Comparison of ENCODE assay signal across 25 cellular contexts in the genomic region with DNA sequence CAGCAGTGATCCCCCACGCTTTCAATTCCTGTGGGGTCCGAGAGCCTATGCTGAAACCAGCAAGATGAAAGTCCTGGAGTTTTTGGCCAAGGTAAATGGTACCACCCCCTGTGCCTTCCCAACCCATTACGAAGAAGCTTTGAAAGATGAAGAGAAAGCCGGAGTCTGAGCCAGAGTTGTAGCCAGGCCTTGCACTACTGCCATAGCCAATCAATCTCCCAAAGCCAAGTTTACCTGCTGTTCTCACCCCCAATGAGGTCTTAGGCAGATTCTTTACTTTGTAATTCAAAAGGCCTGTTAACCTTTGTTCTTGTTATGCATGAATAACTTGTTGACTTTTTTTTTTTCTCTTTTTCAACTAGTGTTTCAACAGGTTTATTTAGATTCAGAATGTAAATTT. TPM values are rescaled to one million over a fixed set of nuclear protein-coding genes. Genes with fewer than 3 reads are reported as not detected.
DNase-seq lines count a peak whose midpoint lies in the region; ATAC-seq and TF ChIP-seq lines count a peak whose summit lies in the region.
"Had no signal": no experiment of that assay in that cellular context is flagged by ENCODE, and none has a peak within 500 bp of the region (broad histone marks: within the 10 kb centered on the region; RNA-seq: fewer than 3 reads in every experiment).

No MANE protein-coding gene starts in this region.

- H2AFZ ChIP-seq in GM23338 (no peak overlapping the region), HCT116 (ENCODE audit: low read depth, low read length, poor library complexity, severe bottlenecking) (no peak overlapping the region)

- peaks cover 5% of the 10 kb centered on the region; the same call in 2 of the 3 replicates for H3K36me3 Mint-ChIP-seq in GM23338 (ENCODE audit: low read depth)
- 0 out of 2 replicates have a peak, but pooled peaks cover 2% of the 10 kb centered on the region for H3K36me3 Mint-ChIP-seq in WTC11
- no peaks in the 10 kb centered on the region for H3K36me3 Mint-ChIP-seq in HFFc6 (ENCODE audit: low read depth)
- H3K36me3 Mint-ChIP-seq: CD4-positive, alpha-beta memory T cell had no signal

- H3K9me3 Mint-ChIP-seq in GM23338: peaks cover 3% of the 10 kb centered on the region; the same call in 1 of the 3 replicates
- H3K9me3 Mint-ChIP-seq in WTC11: no peaks in the 10 kb centered on the region
- no peaks in the 10 kb centered on the region for H3K9me3 Mint-ChIP-seq in HFFc6
- H3K9me3 Mint-ChIP-seq: CD4-positive, alpha-beta memory T cell had no signal

- no peak for TF ChIP-seq POLR2A in HCT116 (IDR thresholded peaks at IDR 0.05; ENCODE audit: borderline replicate concordance, extremely low read depth, insufficient read depth, insufficient read length)

- no peak overlapping the region for H3K9ac ChIP-seq in HCT116 (ENCODE audit: low read length)

- H3K4me3 ChIP-seq in GM23338 (no peak overlapping the region), HCT116 (replicated peaks in 1 of 2; ENCODE audit: low read depth in 1 of 2, low read length in 2 of 2) (no peak overlapping the region)
- H3K4me3 ChIP-seq: A549, MG63, Peyer's patch, SK-N-MC had no signal

- no peak overlapping the region for H3K27ac Mint-ChIP-seq in GM23338
- 0 out of 2 replicates have a peak overlapping the region, but pooled peaks have one; percentile 65 for H3K27ac Mint-ChIP-seq in WTC11
- no peak overlapping the region for H3K27ac Mint-ChIP-seq in HFFc6
- H3K27ac Mint-ChIP-seq: CD4-positive, alpha-beta memory T cell; T-helper 17 cell had no signal

- H3K27me3 ChIP-seq in GM23338 (ENCODE audit: insufficient read depth): no peaks in the 10 kb centered on the region
- H3K27me3 ChIP-seq in HCT116 (ENCODE audit: insufficient read depth, low read length): no peaks in the 10 kb centered on the region
- H3K27me3 ChIP-seq: MG63, Peyer's patch had no signal

- H3K9me2 ChIP-seq in GM23338 (ENCODE audit: insufficient read depth): no peaks in the 10 kb centered on the region
- H3K9me2 ChIP-seq in HCT116 (ENCODE audit: insufficient read depth): no peaks in the 10 kb centered on the region

- H3K4me3 Mint-ChIP-seq in GM23338 (no peak overlapping the region), WTC11 (no peak overlapping the region), HFFc6 (no peak overlapping the region)
- H3K4me3 Mint-ChIP-seq: CD4-positive, alpha-beta memory T cell; T-helper 17 cell had no signal

- TF ChIP-seq CTCF in GM23338 (conservative IDR thresholded peaks at IDR 0.05; ENCODE audit: low read depth in 2 of 2) (no peak), HCT116 (IDR thresholded peaks at IDR 0.05 in 2 of 3, conservative IDR thresholded peaks at IDR 0.05 in 1 of 3; ENCODE audit: borderline replicate concordance in 1 of 3, insufficient read depth in 1 of 3, low read depth in 2 of 3, low read length in 2 of 3) (no peak), WTC11 (IDR thresholded peaks at IDR 0.05) (no peak), HFFc6 (IDR thresholded peaks at IDR 0.05) (no peak)

- H3K4me1 ChIP-seq in GM23338 (ENCODE audit: insufficient read depth) (no peaks in the 10 kb centered on the region), HCT116 (ENCODE audit: control insufficient read depth in 1 of 2, insufficient read depth in 2 of 2, low read length in 2 of 2) (peaks cover 0 to 8% of the 10 kb centered on the region in 2 experiments; a peak in 2 of 4 replicates)
- H3K4me1 ChIP-seq: A549, Peyer's patch had no signal

- no peaks in the 10 kb centered on the region for H3K36me3 ChIP-seq in GM23338 (ENCODE audit: insufficient read depth)
- peaks cover 0 to 3% of the 10 kb centered on the region in 2 experiments; a peak in 2 of 4 replicates for H3K36me3 ChIP-seq in HCT116 (ENCODE audit: control insufficient read depth in 1 of 2, insufficient read depth in 2 of 2, low read length in 2 of 2)
- H3K36me3 ChIP-seq: MG63, Peyer's patch had no signal

- no peaks in the 10 kb centered on the region for H3K79me2 ChIP-seq in GM23338 (replicated peaks; ENCODE audit: insufficient read depth)
- H3K79me2 ChIP-seq in HCT116 (ENCODE audit: insufficient read depth, low read length): peaks cover 44% of the 10 kb centered on the region

- BruUV-seq in HCT116 (replicated peaks; lab: Mats Ljungman, UMichigan): TSS peak; percentile 14

- RAD21 ChIA-PET in HCT116 (lab: Charles Lee; ENCODE audit: low non-redundant PET in 1 of 2, low total read pairs in 2 of 2, uncharacterized antibody in 2 of 2, unreplicated experiment in 2 of 2): no interaction called here

- peak; percentile 92 for ATAC-seq in GM23338
- ATAC-seq in HCT116: no peak
- peak; percentile 91 for ATAC-seq in WTC11
- ATAC-seq: A549, T-helper 17 cell had no signal

- POLR2A ChIA-PET in HCT116 (lab: Charles Lee): no interaction called here
- POLR2A ChIA-PET in WTC11 (lab: Charles Lee): no interaction called here

- H3K4me1 Mint-ChIP-seq in GM23338 (peaks cover 5% of the 10 kb centered on the region; the same call in 2 of the 3 replicates), WTC11 (peaks cover 24% of the 10 kb centered on the region), HFFc6 (ENCODE audit: low read depth) (no peaks in the 10 kb centered on the region)
- H3K4me1 Mint-ChIP-seq: CD4-positive, alpha-beta memory T cell; T-helper 17 cell had no signal

- TF ChIP-seq RAD21 in HCT116 (IDR thresholded peaks at IDR 0.05; ENCODE audit: low read depth): no peak

- intact Hi-C loops in HCT116 (cut with micrococcal nuclease): no loop called here

- H3K4me2 ChIP-seq in GM23338 (no peak overlapping the region; the same call in 1 of the 2 replicates), HCT116 (ENCODE audit: low read length) (no peak overlapping the region)
- H3K4me2 ChIP-seq: A549 had no signal

- no peaks in the 10 kb centered on the region for H3F3A ChIP-seq in GM23338 (replicated peaks; ENCODE audit: low read depth)

- H4K20me1 ChIP-seq in GM23338 (replicated peaks; ENCODE audit: insufficient read depth): no peaks in the 10 kb centered on the region
- H4K20me1 ChIP-seq in HCT116 (ENCODE audit: insufficient read depth): no peaks in the 10 kb centered on the region

- no peaks in the 10 kb centered on the region for H3K9me3 ChIP-seq in HCT116 (ENCODE audit: control insufficient read depth in 1 of 2, insufficient read depth in 1 of 2, low read depth in 1 of 2, low read length in 2 of 2)
- H3K9me3 ChIP-seq: A549, MG63, Peyer's patch had no signal

- CTCF ChIA-PET in HCT116 (lab: Charles Lee) (no interaction called here), WTC11 (lab: Charles Lee) (no interaction called here)

- H3K27me3 Mint-ChIP-seq in GM23338 (ENCODE audit: insufficient read depth, low read depth, poor library complexity): peaks cover 1% of the 10 kb centered on the region
- peaks cover 26% of the 10 kb centered on the region for H3K27me3 Mint-ChIP-seq in WTC11 (ENCODE audit: low read depth)
- H3K27me3 Mint-ChIP-seq in HFFc6 (ENCODE audit: insufficient read depth): peaks cover 2% of the 10 kb centered on the region
- H3K27me3 Mint-ChIP-seq: CD4-positive, alpha-beta memory T cell; T-helper 17 cell had no signal

- DNase-seq in GM23338 (ENCODE audit: low spot score) (peak; percentile 68), HCT116 (ENCODE audit: low read depth, low spot score) (no peak), WTC11 (ENCODE audit: low spot score) (peak; percentile 11), iPS-NIHi11 (ENCODE audit: low spot score) (peak; percentile 31), NCI-H1105 treated with DMSO at 0.1 percent for 48 hours (lab: John Stamatoyannopoulos, UW) (no peak), HFFc6 (no peak), SKM-1 treated with dmso at 0.1 percent for 144 hours (lab: John Stamatoyannopoulos, UW; ENCODE audit: unreplicated experiment) (no peak)
- DNase-seq in stimulated activated CD4-positive, alpha-beta T cell treated with anti-CD3 and anti-CD28 coated beads, Interleukin-12 subunit alpha, Interleukin-12 subunit beta, amount 100 ng/mL, for 4 hours: no peak
- DNase-seq: C1 segment of cervical spinal cord; CD4-positive, alpha-beta memory T cell; COR-L47; DMS79 treated with DMSO at 0.1 percent for 48 hours; KBM-7; MG63; NCI-H2029; NCI-H446 treated with DMSO at 0.1 percent for 48 hours; NCI-H69; Peyer's patch; SIG-M5; T-helper 17 cell had no signal

- H3K27ac ChIP-seq in GM23338 (ENCODE audit: low read depth) (peak overlapping the region; percentile 64), HCT116 (ENCODE audit: low read depth, low read length) (no peak overlapping the region)
- H3K27ac ChIP-seq: A549, HL-60, Peyer's patch, SK-N-MC had no signal

TF ChIP-seq in GM23338, 12 proteins besides CTCF, POLR2A, EP300 and RAD21 (continues in another document):
- TF ChIP-seq ZNF331 (CRISPR knock-in tag; IDR thresholded peaks at IDR 0.05; ENCODE audit: low read depth): no peak

TF ChIP-seq in WTC11, 78 proteins besides CTCF, POLR2A, EP300 and RAD21:
- TF ChIP-seq ZNF423 (CRISPR knock-in tag; IDR thresholded peaks at IDR 0.05) (no peak), FOXJ3 (CRISPR knock-in tag; IDR thresholded peaks at IDR 0.05; ENCODE audit: borderline replicate concordance) (no peak)

RNA-seq across cellular contexts. Expression of a gene that starts 4.0 kb away (rescaled TPM):
- not detected in 2 replicates for total RNA-seq in GM23338 (2014; rRNA removed; shearing (Covaris generic))
- 0.24 TPM in 1 of 2 replicates, not detected in the other for polyA plus RNA-seq in GM23338 (2016; fragmentation: Nextera tagmentation; extraction: Ambion mirVana)
- 138 TPM for total RNA-seq in HCT116 (2021; ENCODE audit: unreplicated experiment)
- polyA plus RNA-seq in HCT116 (2012): 39.9 and 62.8 TPM in 2 replicates
- 0.21 to 0.35 TPM (median 0.23 TPM) in 3 replicates for total RNA-seq in WTC11 (2021)
- total RNA-seq in HFFc6 (2021; fragmentation: NEBNext Ultra II Directional; extraction: Animal tissue kit (Norgen Biotek cat#: 25700)): not detected
- total RNA-seq: CD4-positive, alpha-beta memory T cell; LHCN-M2; OCI-LY7; Peyer's patch; T-helper 17 cell had no signal
- polyA plus RNA-seq: CD4-positive, alpha-beta memory T cell had no signal

RNA-seq across cellular contexts. Expression of a gene that starts 11.1 kb away (rescaled TPM):
- total RNA-seq in GM23338 (2014; rRNA removed; shearing (Covaris generic)): not detected in 2 replicates
- polyA plus RNA-seq in GM23338 (2016; fragmentation: Nextera tagmentation; extraction: Ambion mirVana): 0.19 TPM in 1 of 2 replicates, not detected in the other
- total RNA-seq in HCT116 (2021; ENCODE audit: unreplicated experiment) (not detected), WTC11 (2021) (0.11 TPM in 1 of 3 replicates, not detected in the others)
- 0.09 TPM in 1 of 2 replicates, not detected in the other for polyA plus RNA-seq in HCT116 (2012)
- total RNA-seq in HFFc6 (2021; fragmentation: NEBNext Ultra II Directional; extraction: Animal tissue kit (Norgen Biotek cat#: 25700)): not detected
- total RNA-seq: CD4-positive, alpha-beta memory T cell; LHCN-M2; OCI-LY7; Peyer's patch; T-helper 17 cell had no signal
- polyA plus RNA-seq: A549; CD4-positive, alpha-beta memory T cell had no signal

RNA-seq across cellular contexts. Expression of a gene that starts 22.4 kb away (rescaled TPM):
- not detected in 2 replicates for total RNA-seq in GM23338 (2014; rRNA removed; shearing (Covaris generic))
- not detected in 2 replicates for polyA plus RNA-seq in GM23338 (2016; fragmentation: Nextera tagmentation; extraction: Ambion mirVana)
- total RNA-seq in HCT116 (2021; ENCODE audit: unreplicated experiment): not detected
- not detected in 2 replicates for polyA plus RNA-seq in HCT116 (2012)
- total RNA-seq in WTC11 (2021): not detected in 3 replicates
- not detected for total RNA-seq in HFFc6 (2021; fragmentation: NEBNext Ultra II Directional; extraction: Animal tissue kit (Norgen Biotek cat#: 25700))
- total RNA-seq: CD4-positive, alpha-beta memory T cell; LHCN-M2; OCI-LY7; Peyer's patch; T-helper 17 cell had no signal
- polyA plus RNA-seq: A549; CD4-positive, alpha-beta memory T cell had no signal

RNA-seq across cellular contexts. Expression of a gene that starts 27.6 kb away (rescaled TPM):
- total RNA-seq in GM23338 (2014; rRNA removed; shearing (Covaris generic)): not detected in 2 replicates
- 0.15 TPM in 1 of 2 replicates, not detected in the other for polyA plus RNA-seq in GM23338 (2016; fragmentation: Nextera tagmentation; extraction: Ambion mirVana)
- total RNA-seq in HCT116 (2021; ENCODE audit: unreplicated experiment): 0.69 TPM
- polyA plus RNA-seq in HCT116 (2012): 0.47 and 0.67 TPM in 2 replicates
- total RNA-seq in WTC11 (2021): 0.09 to 0.22 TPM in 2 of 3 replicates, not detected in the other
- total RNA-seq in HFFc6 (2021; fragmentation: NEBNext Ultra II Directional; extraction: Animal tissue kit (Norgen Biotek cat#: 25700)): not detected
- total RNA-seq: CD4-positive, alpha-beta memory T cell; LHCN-M2; OCI-LY7; Peyer's patch; T-helper 17 cell had no signal
- polyA plus RNA-seq: A549; CD4-positive, alpha-beta memory T cell had no signal

Comparison
In these comparisons a context has a peak if more than half of its experiments do, and no peak if none do; other contexts are left out.
1. DNase-seq: peak in GM23338 (single experiment), WTC11 (single experiment) and iPS-NIHi11 (single experiment); none in HCT116 (single experiment), stimulated activated CD4-positive, alpha-beta T cell treated with anti-CD3 and anti-CD28 coated beads, Interleukin-12 subunit alpha, Interleukin-12 subunit beta, amount 100 ng/mL, for 4 hours (single experiment), NCI-H1105 treated with DMSO at 0.1 percent for 48 hours (single experiment), HFFc6 (single experiment) and SKM-1 treated with dmso at 0.1 percent for 144 hours (single experiment).
2. RNA of a gene that starts 4.0 kb away (total RNA-seq): 138 TPM in HCT116 (single experiment); 0.21 to 0.35 TPM in WTC11, not detected in GM23338 and not detected in HFFc6; every median in the first group is over 100 times any median in the second.